ENCODE assay signal across 2 cellular contexts in the genomic region with DNA sequence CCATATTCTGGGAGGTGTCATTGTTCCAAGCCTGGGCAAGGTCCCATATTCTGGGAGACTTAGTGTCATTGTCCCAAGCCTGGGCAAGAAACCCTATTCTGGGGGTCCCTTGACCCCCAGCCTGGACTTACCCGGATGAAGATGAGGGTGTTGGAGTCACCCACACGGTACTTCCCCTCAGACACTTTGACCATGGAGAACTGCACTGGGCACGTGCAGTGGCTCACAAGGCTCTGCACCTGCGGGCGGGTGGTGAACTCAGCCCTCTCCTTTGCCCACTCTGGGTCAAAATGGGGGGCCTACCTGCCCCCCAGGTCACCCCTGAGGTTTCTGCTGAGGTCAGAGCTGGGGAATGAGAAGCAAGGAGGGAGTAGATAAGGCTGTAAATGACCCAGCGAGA.
TF ChIP-seq lines count a peak whose summit lies in the region.

No MANE protein-coding gene starts in this region.

TF ChIP-seq in HCT116, 20 proteins besides CTCF, POLR2A, EP300 and RAD21:
- TF ChIP-seq, protein P1, sequence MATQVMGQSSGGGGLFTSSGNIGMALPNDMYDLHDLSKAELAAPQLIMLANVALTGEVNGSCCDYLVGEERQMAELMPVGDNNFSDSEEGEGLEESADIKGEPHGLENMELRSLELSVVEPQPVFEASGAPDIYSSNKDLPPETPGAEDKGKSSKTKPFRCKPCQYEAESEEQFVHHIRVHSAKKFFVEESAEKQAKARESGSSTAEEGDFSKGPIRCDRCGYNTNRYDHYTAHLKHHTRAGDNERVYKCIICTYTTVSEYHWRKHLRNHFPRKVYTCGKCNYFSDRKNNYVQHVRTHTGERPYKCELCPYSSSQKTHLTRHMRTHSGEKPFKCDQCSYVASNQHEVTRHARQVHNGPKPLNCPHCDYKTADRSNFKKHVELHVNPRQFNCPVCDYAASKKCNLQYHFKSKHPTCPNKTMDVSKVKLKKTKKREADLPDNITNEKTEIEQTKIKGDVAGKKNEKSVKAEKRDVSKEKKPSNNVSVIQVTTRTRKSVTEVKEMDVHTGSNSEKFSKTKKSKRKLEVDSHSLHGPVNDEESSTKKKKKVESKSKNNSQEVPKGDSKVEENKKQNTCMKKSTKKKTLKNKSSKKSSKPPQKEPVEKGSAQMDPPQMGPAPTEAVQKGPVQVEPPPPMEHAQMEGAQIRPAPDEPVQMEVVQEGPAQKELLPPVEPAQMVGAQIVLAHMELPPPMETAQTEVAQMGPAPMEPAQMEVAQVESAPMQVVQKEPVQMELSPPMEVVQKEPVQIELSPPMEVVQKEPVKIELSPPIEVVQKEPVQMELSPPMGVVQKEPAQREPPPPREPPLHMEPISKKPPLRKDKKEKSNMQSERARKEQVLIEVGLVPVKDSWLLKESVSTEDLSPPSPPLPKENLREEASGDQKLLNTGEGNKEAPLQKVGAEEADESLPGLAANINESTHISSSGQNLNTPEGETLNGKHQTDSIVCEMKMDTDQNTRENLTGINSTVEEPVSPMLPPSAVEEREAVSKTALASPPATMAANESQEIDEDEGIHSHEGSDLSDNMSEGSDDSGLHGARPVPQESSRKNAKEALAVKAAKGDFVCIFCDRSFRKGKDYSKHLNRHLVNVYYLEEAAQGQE (IDR thresholded peaks at IDR 0.05; ENCODE audit: low read depth): no peak
- 0 out of 2 replicates have a peak, but pooled peaks have one; percentile 8 for TF ChIP-seq ZFX (IDR thresholded peaks at IDR 0.05)

TF ChIP-seq in WTC11, 78 proteins besides CTCF, POLR2A, EP300 and RAD21:
- TF ChIP-seq, protein P2, sequence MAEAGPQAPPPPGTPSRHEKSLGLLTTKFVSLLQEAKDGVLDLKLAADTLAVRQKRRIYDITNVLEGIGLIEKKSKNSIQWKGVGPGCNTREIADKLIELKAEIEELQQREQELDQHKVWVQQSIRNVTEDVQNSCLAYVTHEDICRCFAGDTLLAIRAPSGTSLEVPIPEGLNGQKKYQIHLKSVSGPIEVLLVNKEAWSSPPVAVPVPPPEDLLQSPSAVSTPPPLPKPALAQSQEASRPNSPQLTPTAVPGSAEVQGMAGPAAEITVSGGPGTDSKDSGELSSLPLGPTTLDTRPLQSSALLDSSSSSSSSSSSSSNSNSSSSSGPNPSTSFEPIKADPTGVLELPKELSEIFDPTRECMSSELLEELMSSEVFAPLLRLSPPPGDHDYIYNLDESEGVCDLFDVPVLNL (CRISPR knock-in tag; IDR thresholded peaks at IDR 0.05; ENCODE audit: borderline replicate concordance, low read depth): no peak
